ENCODE assay signal across 8 cellular contexts in genomic region chr1:156456625-156457465, GRCh38. TPM values are rescaled to one million over a fixed set of nuclear protein-coding genes. Genes with fewer than 3 reads are reported as not detected.
DNase-seq lines count a peak whose midpoint lies in the region; ATAC-seq and TF ChIP-seq lines count a peak whose summit lies in the region.

No MANE protein-coding gene starts in this region.

- H3K4me3 ChIP-seq in BJ (ENCODE audit: low read depth, low read length) = peak overlapping the region; percentile 47

- peak overlapping the region; percentile 100 for H3K27ac ChIP-seq in cingulate gyrus (ENCODE audit: low read depth, low read length)

- CTCF ChIA-PET in BJ (lab: Yijun Ruan, JAX) = interaction anchor here (0.7 to 5.3 kb wide), 22 partner anchors 9 to 237 kb away, joined by 3 to 43 read pairs (median 4); partner anchors contain the start of genes GPATCH4, IQGAP3 and MEF2D

- POLR2A ChIA-PET in BJ (lab: Charles Lee) = interaction anchor here (1.3 kb wide), 1 partner anchor 114 kb away, joined by 3 read pairs; no protein-coding TSS in a partner anchor

- peak; percentile 64 for ATAC-seq in HG03457 (IDR thresholded peaks at IDR 0.05; ENCODE audit: unreplicated experiment)

- no peak for TF ChIP-seq CTCF in BJ (IDR thresholded peaks at IDR 0.05; ENCODE audit: insufficient read depth, low read depth, low read length)

- H3K27me3 ChIP-seq in BJ (ENCODE audit: control insufficient read depth, insufficient read depth, low read length) = peaks cover under 1% of the 10 kb centered on the region; the same call in 1 of the 2 replicates

- DNase-seq in BJ (ENCODE audit: low read depth) (peak; percentile 89), GM19240 (ENCODE audit: insufficient read length, low spot score) (peak; percentile 97), NCI-H524 (lab: John Stamatoyannopoulos, UW) (peak; percentile 96 to 99), kidney glomerular epithelial cell (lab: John Stamatoyannopoulos, UW) (peak; percentile 98)
- peak; percentile 97 to 98 for DNase-seq in activated CD4-positive, alpha-beta T cell treated with anti-CD3 and anti-CD28 coated beads for 4 hours
- peak; percentile 97 to 98 for DNase-seq in stimulated activated CD4-positive, alpha-beta T cell treated with anti-CD3 and anti-CD28 coated beads, Interleukin-15, amount 100 ng/mL, for 48 hours (ENCODE audit: low read depth in 2 of 2)

- H3K36me3 ChIP-seq in BJ (ENCODE audit: control insufficient read depth, insufficient read depth, low read length) = no peaks in the 10 kb centered on the region

RNA-seq across cellular contexts. Expression of gene MEF2D, which starts 43.7 kb away (rescaled TPM):
- polyA plus RNA-seq in BJ (2011; rRNA removed) = 11.7 and 15.1 TPM in 2 replicates
- polyA minus RNA-seq in BJ (2011; rRNA and poly(A)+ RNA removed) = 16.7 and 23.6 TPM in 2 replicates

Comparison
In these comparisons a context has a peak if more than half of its experiments do, and no peak if none do; other contexts are left out.
1. Peak in every context shown above with its lines: DNase-seq, ATAC-seq, H3K4me3 ChIP-seq and H3K27ac ChIP-seq.